In genomic region chr10:74150151-74151056, GRCh38 we compare ENCODE assay signal across 8 cellular contexts. TPM values are rescaled to one million over a fixed set of nuclear protein-coding genes. Genes with fewer than 3 reads are reported as not detected.
A peak's percentile ranks its signal among the peaks of the same experiment; 100 is the strongest.
DNase-seq lines count a peak whose midpoint lies in the region; ATAC-seq and TF ChIP-seq lines count a peak whose summit lies in the region.

AP3M1 (minus strand) TSS chr10:74150828; CDS start chr10:74138379, 12,449 bp downstream.

- H3K36me3 ChIP-seq in naive thymus-derived CD4-positive, alpha-beta T cell (ENCODE audit: control insufficient read depth in 2 of 3, insufficient read depth in 3 of 3, low read length in 3 of 3), result peaks cover 0 to 11% (median 0%) of the 10 kb centered on the region in 3 experiments

- no peak for TF ChIP-seq CTCF in AG04449 (IDR thresholded peaks at IDR 0.05; ENCODE audit: insufficient read depth, low read length, missing control alignments)
- no peak for TF ChIP-seq CTCF in epithelial cell of esophagus (IDR thresholded peaks at IDR 0.05; ENCODE audit: insufficient read depth, low read depth, low read length, missing control alignments)

- peaks cover 39 to 64% (median 55%) of the 10 kb centered on the region in 7 donors for H3K4me1 Mint-ChIP-seq in naive thymus-derived CD4-positive, alpha-beta T cell
- peaks cover 51% of the 10 kb centered on the region for H3K4me1 Mint-ChIP-seq in stimulated activated memory B cell treated with anti-CD40 and anti-IgM and Interleukin-4, amounts not matched to agents 10 μg/mL and 1 μg/mL and 100 μg/mL, for 72 hours

- peak; percentile 38 for ATAC-seq in GM18867 (IDR thresholded peaks at IDR 0.05; ENCODE audit: unreplicated experiment)
- ATAC-seq in HG03095 (IDR thresholded peaks at IDR 0.05; ENCODE audit: unreplicated experiment), result peak; percentile 38
- ATAC-seq in naive thymus-derived CD4-positive, alpha-beta T cell, result peak; percentile 76
- peak; percentile 75 for ATAC-seq in stimulated activated memory B cell treated with anti-CD40 and anti-IgM and Interleukin-4, amounts not matched to agents 10 μg/mL and 1 μg/mL and 100 μg/mL, for 72 hours

- H3K9me3 Mint-ChIP-seq in naive thymus-derived CD4-positive, alpha-beta T cell, result no peaks in the 10 kb centered on the region
- H3K9me3 Mint-ChIP-seq in stimulated activated memory B cell treated with anti-CD40 and anti-IgM and Interleukin-4, amounts not matched to agents 10 μg/mL and 1 μg/mL and 100 μg/mL, for 72 hours, result no peaks in the 10 kb centered on the region

- peak within 1 kb of the TSS in 4 of 9 donors; percentile 43 to 78 (median 53) for H3K27ac Mint-ChIP-seq in naive thymus-derived CD4-positive, alpha-beta T cell
- no peak within 1 kb of the TSS for H3K27ac Mint-ChIP-seq in stimulated activated memory B cell treated with anti-CD40 and anti-IgM and Interleukin-4, amounts not matched to agents 10 μg/mL and 1 μg/mL and 100 μg/mL, for 72 hours

- H3K27me3 Mint-ChIP-seq in naive thymus-derived CD4-positive, alpha-beta T cell, result no peaks in the 10 kb centered on the region
- H3K27me3 Mint-ChIP-seq in stimulated activated memory B cell treated with anti-CD40 and anti-IgM and Interleukin-4, amounts not matched to agents 10 μg/mL and 1 μg/mL and 100 μg/mL, for 72 hours, result no peaks in the 10 kb centered on the region

- POLR2A ChIA-PET in AG04449 (lab: Yijun Ruan, JAX), result interaction anchor here (0.7 to 1.3 kb wide), 3 partner anchors 24 to 152 kb away, joined by 3 to 5 read pairs (median 4); partner anchors contain the start of gene VCL
- POLR2A ChIA-PET in naive thymus-derived CD4-positive, alpha-beta T cell (lab: Charles Lee), result interaction anchor here (0.6 to 2.3 kb wide), 16 partner anchors 13 to 1829 kb away, joined by 3 to 16 read pairs (median 6); partner anchors contain the start of genes SAMD8, VCL and VDAC2

- H3K4me3 ChIP-seq in AG04449 (ENCODE audit: low read depth, low read length) (peak within 1 kb of the TSS; percentile 98), epithelial cell of esophagus (ENCODE audit: low read length) (peak within 1 kb of the TSS; percentile 97)
- peak within 1 kb of the TSS; percentile 90 for H3K4me3 ChIP-seq in naive thymus-derived CD4-positive, alpha-beta T cell (ENCODE audit: low read length)

- H3K4me3 Mint-ChIP-seq in naive thymus-derived CD4-positive, alpha-beta T cell, result no peak within 1 kb of the TSS
- no peak within 1 kb of the TSS for H3K4me3 Mint-ChIP-seq in stimulated activated memory B cell treated with anti-CD40 and anti-IgM and Interleukin-4, amounts not matched to agents 10 μg/mL and 1 μg/mL and 100 μg/mL, for 72 hours

- H3K9me3 ChIP-seq in naive thymus-derived CD4-positive, alpha-beta T cell (ENCODE audit: control insufficient read depth in 2 of 3, low read length in 3 of 3), result no peaks in the 10 kb centered on the region

- peaks cover 0 to 13% (median 4%) of the 10 kb centered on the region in 5 donors for H3K36me3 Mint-ChIP-seq in naive thymus-derived CD4-positive, alpha-beta T cell
- H3K36me3 Mint-ChIP-seq in stimulated activated memory B cell treated with anti-CD40 and anti-IgM and Interleukin-4, amounts not matched to agents 10 μg/mL and 1 μg/mL and 100 μg/mL, for 72 hours, result peaks cover 20% of the 10 kb centered on the region

- H3K4me1 ChIP-seq in naive thymus-derived CD4-positive, alpha-beta T cell (ENCODE audit: control insufficient read depth in 2 of 2, insufficient read depth in 2 of 2, low read length in 2 of 2), result peaks cover 17 to 28% of the 10 kb centered on the region in 2 donors

- intact Hi-C loops in naive thymus-derived CD4-positive, alpha-beta T cell (cut with micrococcal nuclease), result loop anchor here (1.0 to 5.0 kb wide), 21 partner anchors 19 to 1084 kb away; partner anchors contain the start of genes KAT6B (in 2 of the 2), SAMD8 (in 2 of the 2), VDAC2 (in 2 of the 2) and ZSWIM8 (in 2 of the 2)

- DNase-seq in AG04449 (ENCODE audit: low read depth, low spot score), result no peak
- peak; percentile 92 for DNase-seq in NCI-H526 treated with DMSO at 0.1 percent for 48 hours (lab: John Stamatoyannopoulos, UW)
- DNase-seq in activated CD8-positive, alpha-beta memory T cell treated with anti-CD3 and anti-CD28 coated beads, Interleukin-2, amount 50 U/mL, for 48 hours, result peak; percentile 87
- DNase-seq in epithelial cell of esophagus (ENCODE audit: low read depth), result peak; percentile 90
- DNase-seq in naive thymus-derived CD4-positive, alpha-beta T cell, result peak in 4 of 9 donors; percentile 63 to 98 (median 81)

- no peaks in the 10 kb centered on the region for H3K27me3 ChIP-seq in naive thymus-derived CD4-positive, alpha-beta T cell (ENCODE audit: control insufficient read depth in 2 of 2, insufficient read depth in 2 of 2, low read length in 2 of 2)

- CTCF ChIA-PET in AG04449 (lab: Yijun Ruan, JAX), result interaction anchor here (0.6 to 5.7 kb wide), 7 partner anchors 15 to 85 kb away, joined by 3 to 46 read pairs (median 6); no protein-coding TSS in a partner anchor
- CTCF ChIA-PET in naive thymus-derived CD4-positive, alpha-beta T cell (lab: Charles Lee), result interaction anchor here (0.7 to 2.1 kb wide), 5 partner anchors 25 to 65 kb away, joined by 3 to 13 read pairs (median 5); no protein-coding TSS in a partner anchor

- H3K27ac ChIP-seq in naive thymus-derived CD4-positive, alpha-beta T cell (ENCODE audit: low read depth, low read length), result peak within 1 kb of the TSS; percentile 84

RNA-seq across cellular contexts. Expression of gene AP3M1, which starts in this region (rescaled TPM):
- 10 to 100 TPM; 21.8 to 49.3 (median 31.3) TPM for total RNA-seq in naive thymus-derived CD4-positive, alpha-beta T cell
- 10 to 100 TPM; 24.8 to 34.5 TPM for polyA plus RNA-seq in naive thymus-derived CD4-positive, alpha-beta T cell
